ENCODE assay signal across 18 cellular contexts in the genomic region with DNA sequence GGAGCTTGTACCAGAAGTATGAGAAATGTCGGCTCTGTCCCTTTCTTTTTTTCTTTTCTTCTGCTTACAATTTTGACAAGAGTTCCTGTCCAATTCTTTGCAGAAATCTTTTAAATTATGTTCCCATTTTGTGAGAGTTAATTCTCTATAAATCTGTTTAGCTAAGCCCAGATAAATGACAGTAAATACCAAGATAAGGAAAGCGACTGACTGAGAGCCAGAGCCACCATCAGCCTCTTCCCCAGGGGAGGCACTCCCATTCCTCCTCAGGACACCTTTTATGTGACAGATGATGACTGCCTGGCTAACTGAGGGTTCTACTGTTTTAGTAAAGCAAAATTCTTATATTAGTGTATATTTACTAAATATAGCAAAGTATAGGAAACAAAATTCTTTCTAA. TPM values are rescaled to one million over a fixed set of nuclear protein-coding genes. Genes with fewer than 3 reads are reported as not detected.
DNase-seq lines count a peak whose midpoint lies in the region; ATAC-seq and TF ChIP-seq lines count a peak whose summit lies in the region.
"Had no signal": no experiment of that assay in that cellular context is flagged by ENCODE, and none has a peak within 500 bp of the region (broad histone marks: within the 10 kb centered on the region; RNA-seq: fewer than 3 reads in every experiment).

No MANE protein-coding gene starts in this region.

- no peak overlapping the region for H2AFZ ChIP-seq in SK-N-SH (ENCODE audit: low read depth)

- DNase-seq in SK-N-SH (peak; percentile 42), type B pancreatic cell (ENCODE audit: extremely low spot score, unreplicated experiment) (no peak), occipital lobe (lab: John Stamatoyannopoulos, UW) (no peak)
- DNase-seq in CD8-positive, alpha-beta memory T cell: no peak
- DNase-seq: Calu3; CD4-positive, alpha-beta T cell; COR-L47; DMS79 treated with DMSO at 0.1 percent for 48 hours; GF-D8; GOT3; HFFc6 had no signal

- no peak overlapping the region for H3K4me3 Mint-ChIP-seq in dendritic cell treated with granulocyte-macrophage colony-stimulating factor and Interleukin-4, amounts not matched to agents 40 ng/mL and 50 ng/mL, for 4 days
- peak overlapping the region; percentile 46 for H3K4me3 Mint-ChIP-seq in type B pancreatic cell
- H3K4me3 Mint-ChIP-seq in CD8-positive, alpha-beta memory T cell: no peak overlapping the region
- H3K4me3 Mint-ChIP-seq: B cell; CD14-positive monocyte; CD4-positive, alpha-beta T cell; HFFc6 had no signal

- peaks cover 15% of the 10 kb centered on the region for H3K36me3 Mint-ChIP-seq in dendritic cell treated with granulocyte-macrophage colony-stimulating factor and Interleukin-4, amounts not matched to agents 40 ng/mL and 50 ng/mL, for 4 days (ENCODE audit: low read depth)
- no peaks in the 10 kb centered on the region for H3K36me3 Mint-ChIP-seq in type B pancreatic cell
- H3K36me3 Mint-ChIP-seq in CD8-positive, alpha-beta memory T cell: peaks cover 0 to 4% (median 0%) of the 10 kb centered on the region in 3 donors

- no peaks in the 10 kb centered on the region for H3F3A ChIP-seq in SK-N-SH (replicated peaks; ENCODE audit: insufficient read depth)

- POLR2A ChIA-PET in SK-N-SH (lab: Yijun Ruan, JAX): interaction anchor here (1.0 kb wide), 1 partner anchor 83 kb away, joined by 4 read pairs; no protein-coding TSS in a partner anchor
- POLR2A ChIA-PET in CD8-positive, alpha-beta memory T cell (lab: Charles Lee): no interaction called here

- H3K4me1 Mint-ChIP-seq in dendritic cell treated with granulocyte-macrophage colony-stimulating factor and Interleukin-4, amounts not matched to agents 40 ng/mL and 50 ng/mL, for 4 days (ENCODE audit: low read depth): no peaks in the 10 kb centered on the region
- H3K4me1 Mint-ChIP-seq in type B pancreatic cell (ENCODE audit: unreplicated experiment): peaks cover 6% of the 10 kb centered on the region
- H3K4me1 Mint-ChIP-seq in CD8-positive, alpha-beta memory T cell: no peaks in the 10 kb centered on the region
- H3K4me1 Mint-ChIP-seq: B cell had no signal

- no peak overlapping the region for H3K4me3 ChIP-seq in SK-N-SH (ENCODE audit: low read depth in 2 of 2, low read length in 1 of 2)
- no peak overlapping the region for H3K4me3 ChIP-seq in CD8-positive, alpha-beta memory T cell (ENCODE audit: low read length)
- H3K4me3 ChIP-seq: BLaER1 treated with 17β-estradiol and CSF1 and Interleukin-3, amounts not matched to agents 10 nM and 100 nM; HAP-1 had no signal

- no peak overlapping the region for H3K4me2 ChIP-seq in SK-N-SH
- H3K4me2 ChIP-seq: BLaER1 treated with 17β-estradiol and CSF1 and Interleukin-3, amounts not matched to agents 10 nM and 100 nM had no signal

- no peak for TF ChIP-seq RAD21 in SK-N-SH (IDR thresholded peaks at IDR 0.05; ENCODE audit: low read length)

- H3K9me3 ChIP-seq in SK-N-SH: no peaks in the 10 kb centered on the region
- no peaks in the 10 kb centered on the region for H3K9me3 ChIP-seq in CD8-positive, alpha-beta memory T cell (ENCODE audit: low read length)
- H3K9me3 ChIP-seq: HAP-1 had no signal

- TF ChIP-seq CTCF in SK-N-SH (IDR thresholded peaks at IDR 0.05) (no peak), type B pancreatic cell (conservative IDR thresholded peaks at IDR 0.05) (no peak)

- no peak overlapping the region for H3K9ac ChIP-seq in SK-N-SH
- H3K9ac ChIP-seq: BLaER1 treated with 17β-estradiol and CSF1 and Interleukin-3, amounts not matched to agents 10 nM and 100 nM had no signal

- H3K27me3 Mint-ChIP-seq in dendritic cell treated with granulocyte-macrophage colony-stimulating factor and Interleukin-4, amounts not matched to agents 40 ng/mL and 50 ng/mL, for 4 days: no peaks in the 10 kb centered on the region
- H3K27me3 Mint-ChIP-seq in type B pancreatic cell: no peaks in the 10 kb centered on the region
- H3K27me3 Mint-ChIP-seq in CD8-positive, alpha-beta memory T cell: no peaks in the 10 kb centered on the region
- H3K27me3 Mint-ChIP-seq: B cell; CD4-positive, alpha-beta T cell had no signal

- H3K9me3 Mint-ChIP-seq in dendritic cell treated with granulocyte-macrophage colony-stimulating factor and Interleukin-4, amounts not matched to agents 40 ng/mL and 50 ng/mL, for 4 days: peaks cover 13% of the 10 kb centered on the region
- no peaks in the 10 kb centered on the region for H3K9me3 Mint-ChIP-seq in type B pancreatic cell
- no peaks in the 10 kb centered on the region for H3K9me3 Mint-ChIP-seq in CD8-positive, alpha-beta memory T cell
- H3K9me3 Mint-ChIP-seq: CD4-positive, alpha-beta T cell had no signal

- H3K36me3 ChIP-seq in SK-N-SH (replicated peaks in 1 of 2; ENCODE audit: control insufficient read depth in 1 of 2, insufficient read depth in 2 of 2, low read length in 1 of 2): no peaks in the 10 kb centered on the region
- no peaks in the 10 kb centered on the region for H3K36me3 ChIP-seq in CD8-positive, alpha-beta memory T cell (ENCODE audit: insufficient read depth, low read length)
- H3K36me3 ChIP-seq: BLaER1 treated with 17β-estradiol and CSF1 and Interleukin-3, amounts not matched to agents 10 nM and 100 nM; HAP-1 had no signal

- no peaks in the 10 kb centered on the region for H3K79me2 ChIP-seq in SK-N-SH (ENCODE audit: insufficient read depth)

- H3K27ac ChIP-seq in SK-N-SH (ENCODE audit: low read depth in 2 of 2, low read length in 1 of 2): no peak overlapping the region
- no peak overlapping the region for H3K27ac ChIP-seq in CD8-positive, alpha-beta memory T cell (ENCODE audit: low read depth, low read length)
- H3K27ac ChIP-seq: 22Rv1; BLaER1 treated with 17β-estradiol and CSF1 and Interleukin-3, amounts not matched to agents 10 nM and 100 nM had no signal

- CTCF ChIA-PET in SK-N-SH (lab: Yijun Ruan, JAX): interaction anchor here (0.6 to 4.8 kb wide), 14 partner anchors 10 to 347 kb away, joined by 3 to 55 read pairs (median 6); partner anchors contain the start of gene CRHR2
- CTCF ChIA-PET in CD8-positive, alpha-beta memory T cell (lab: Charles Lee): interaction anchor here (1.2 to 2.0 kb wide), 3 partner anchors 10 to 35 kb away, joined by 3 to 4 read pairs (median 4); partner anchors contain the start of gene NOD1

- no peaks in the 10 kb centered on the region for H4K20me1 ChIP-seq in SK-N-SH (ENCODE audit: insufficient read depth)
- H4K20me1 ChIP-seq: BLaER1 treated with 17β-estradiol and CSF1 and Interleukin-3, amounts not matched to agents 10 nM and 100 nM had no signal

- intact Hi-C loops in dendritic cell treated with granulocyte-macrophage colony-stimulating factor and Interleukin-4, amounts not matched to agents 40 ng/mL and 50 ng/mL, for 4 days (cut with micrococcal nuclease): no loop called here

- TF ChIP-seq EP300 in SK-N-SH (IDR thresholded peaks at IDR 0.05; ENCODE audit: borderline replicate concordance in 1 of 2, low read depth in 1 of 2, low read length in 1 of 2): peak in 1 of 2 experiments; percentile 23; a peak in 1 of 4 replicates

- H3K27ac Mint-ChIP-seq in dendritic cell treated with granulocyte-macrophage colony-stimulating factor and Interleukin-4, amounts not matched to agents 40 ng/mL and 50 ng/mL, for 4 days: peak overlapping the region; percentile 28
- H3K27ac Mint-ChIP-seq in type B pancreatic cell: peak overlapping the region; percentile 10
- H3K27ac Mint-ChIP-seq in CD8-positive, alpha-beta memory T cell: no peak overlapping the region
- H3K27ac Mint-ChIP-seq: B cell; CD4-positive, alpha-beta T cell; HFFc6 had no signal

- no peaks in the 10 kb centered on the region for H3K27me3 ChIP-seq in SK-N-SH (ENCODE audit: insufficient read depth)
- H3K27me3 ChIP-seq in CD8-positive, alpha-beta memory T cell (ENCODE audit: insufficient read depth, low read length, poor library complexity, severe bottlenecking): no peaks in the 10 kb centered on the region
- H3K27me3 ChIP-seq: BLaER1 treated with 17β-estradiol and CSF1 and Interleukin-3, amounts not matched to agents 10 nM and 100 nM had no signal

- H3K9me2 ChIP-seq in SK-N-SH: no peaks in the 10 kb centered on the region

- no peak for ATAC-seq in SK-N-SH treated with all-trans-retinoic acid at 6 μM for 48 hours

- peaks cover 0 to 10% of the 10 kb centered on the region in 2 experiments; a peak in 2 of 4 replicates for H3K4me1 ChIP-seq in SK-N-SH (ENCODE audit: control insufficient read depth in 1 of 2, insufficient read depth in 2 of 2, low read depth in 1 of 2, low read length in 1 of 2)
- H3K4me1 ChIP-seq in CD8-positive, alpha-beta memory T cell (ENCODE audit: insufficient read depth, low read length): no peaks in the 10 kb centered on the region
- H3K4me1 ChIP-seq: BLaER1 treated with 17β-estradiol and CSF1 and Interleukin-3, amounts not matched to agents 10 nM and 100 nM had no signal

- WGBS in SK-N-SH (ENCODE audit: low lambda C conversion rate): 90% methylated on average over 2 of the region's 2 CpGs

TF ChIP-seq in SK-N-SH, 30 proteins besides CTCF, POLR2A, EP300 and RAD21 (continues in another document):
- TF ChIP-seq RXRA (IDR thresholded peaks at IDR 0.05; ENCODE audit: borderline replicate concordance, low read depth) (no peak), MXI1 (IDR thresholded peaks at IDR 0.05; ENCODE audit: low read depth, low read length) (no peak)

TF ChIP-seq in SK-N-SH treated with all-trans-retinoic acid at 6 μM for 48 hours, 23 proteins besides CTCF, POLR2A, EP300 and RAD21 (continues in another document):
- no peak for TF ChIP-seq ZFP30 (CRISPR knock-in tag; IDR thresholded peaks at IDR 0.05)

RNA-seq across cellular contexts. Expression of gene GGCT, which starts 6.9 kb away (rescaled TPM):
- 20.8 and 21.8 TPM in 2 replicates for polyA plus RNA-seq in SK-N-SH (2012; rRNA removed)
- polyA plus RNA-seq in SK-N-SH (2012; cell fraction: cytosol; rRNA removed): 30.8 and 39.4 TPM in 2 replicates
- 10.2 and 10.5 TPM in 2 replicates for polyA plus RNA-seq in SK-N-SH (2012; cell fraction: nucleus; rRNA removed)
- total RNA-seq in type B pancreatic cell (ENCODE audit: low replicate concordance) (72.6 and 105 TPM in 2 replicates), occipital lobe (17.6 TPM)
- total RNA-seq in CD8-positive, alpha-beta memory T cell: 10 to 100 TPM; 69.3 to 73.1 TPM
- polyA plus RNA-seq in CD8-positive, alpha-beta memory T cell: 25.1 TPM

RNA-seq across cellular contexts. Expression of gene NOD1, which starts 32.9 kb away (rescaled TPM):
- polyA plus RNA-seq in SK-N-SH (2012; rRNA removed): 5.5 and 5.6 TPM in 2 replicates
- 3.2 and 3.5 TPM in 2 replicates for polyA plus RNA-seq in SK-N-SH (2012; cell fraction: cytosol; rRNA removed)
- polyA plus RNA-seq in SK-N-SH (2012; cell fraction: nucleus; rRNA removed): 15.0 and 18.3 TPM in 2 replicates
- total RNA-seq in type B pancreatic cell (ENCODE audit: low replicate concordance): 10.9 and 11.4 TPM in 2 replicates
- total RNA-seq in occipital lobe: 1.9 TPM
- 1 to 10 TPM; 8.4 to 8.8 TPM for total RNA-seq in CD8-positive, alpha-beta memory T cell
- 8.8 TPM for polyA plus RNA-seq in CD8-positive, alpha-beta memory T cell

Comparison
In these comparisons a context has a peak if more than half of its experiments do, and no peak if none do; other contexts are left out.
1. H3K27ac Mint-ChIP-seq: peak in dendritic cell treated with granulocyte-macrophage colony-stimulating factor and Interleukin-4, amounts not matched to agents 40 ng/mL and 50 ng/mL, for 4 days (single experiment) and type B pancreatic cell (single experiment); none in CD8-positive, alpha-beta memory T cell (0 of 8).